In the genomic region with DNA sequence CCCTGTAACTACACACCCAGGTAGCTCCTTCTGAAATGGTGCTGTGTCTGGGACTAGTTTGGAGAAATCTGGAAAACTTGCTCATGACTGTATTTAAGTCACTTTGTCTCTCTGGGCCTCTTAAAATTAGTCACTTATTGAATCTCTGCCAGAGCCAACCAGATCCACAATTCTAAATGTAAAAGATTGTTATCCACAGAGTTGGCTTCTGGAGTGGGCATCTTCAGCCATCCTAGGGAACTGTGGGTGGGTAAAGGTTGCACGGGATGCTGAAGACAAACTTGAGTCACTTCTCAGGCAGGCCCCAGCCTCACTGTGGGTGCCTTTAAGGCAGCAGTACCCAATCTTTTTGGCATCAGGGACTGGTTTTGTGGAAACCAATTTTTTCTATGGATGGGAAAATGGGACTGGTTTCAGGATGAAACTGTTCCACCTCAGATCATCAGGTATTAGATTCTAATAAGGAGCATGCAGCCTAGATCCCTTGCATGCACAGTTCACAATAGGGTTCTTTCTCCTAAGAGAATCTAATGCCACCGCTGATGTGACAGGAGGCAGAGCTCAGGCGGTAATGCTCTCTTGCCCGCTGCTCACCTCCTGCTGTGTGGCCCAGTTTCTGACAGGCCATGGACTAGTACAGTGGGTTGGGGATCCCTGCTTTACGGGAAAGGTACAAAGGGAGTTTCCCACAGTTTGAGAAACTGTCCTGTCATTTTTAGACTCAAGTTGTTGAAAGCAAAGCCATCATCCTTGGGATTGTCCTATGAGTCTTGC, we compare ENCODE assay signal across 22 cellular contexts.
DNase-seq lines count a peak whose midpoint lies in the region; ATAC-seq and TF ChIP-seq lines count a peak whose summit lies in the region.
"Had no signal": no experiment of that assay in that cellular context is flagged by ENCODE, and none has a peak within 500 bp of the region (broad histone marks: within the 10 kb centered on the region; RNA-seq: fewer than 3 reads in every experiment).

No MANE protein-coding gene starts in this region.

- DNase-seq in A673 (ENCODE audit: low spot score) (peak; percentile 23), GM04504 (ENCODE audit: low read depth) (peak; percentile 35), fibroblast of gingiva (ENCODE audit: low read depth) (peak; percentile 15), NCI-H345 treated with DMSO at 0.1 percent for 48 hours (lab: John Stamatoyannopoulos, UW; ENCODE audit: unreplicated experiment) (no peak), SKM-1 (lab: John Stamatoyannopoulos, UW; ENCODE audit: unreplicated experiment) (no peak)
- DNase-seq in activated CD4-positive, alpha-beta T cell treated with anti-CD3 and anti-CD28 coated beads, Interleukin-2, amount 50 U/mL, for 48 hours = no peak
- DNase-seq: activated CD4-positive, alpha-beta T cell treated with anti-CD3 and anti-CD28 coated beads for 48 hours; amygdala; CD4-positive, alpha-beta memory T cell; cortex of kidney; left lung; mucosa of descending colon; NCI-H146; NCI-H345; RPMI8226; stimulated activated CD4-positive, alpha-beta T cell treated with anti-CD3 and anti-CD28 coated beads, Interleukin-15, amount 100 ng/mL, for 24 hours; stimulated activated naive B cell treated with anti-CD40 and anti-IgM and Interleukin-4, amounts not matched to agents 10 μg/mL and 1 μg/mL and 100 μg/mL, for 72 hours; SW 1271; trophoblast cell had no signal

- CTCF ChIA-PET in A673 (lab: Charles Lee) = no interaction called here

- no peak for TF ChIP-seq CTCF in A673 (conservative IDR thresholded peaks at IDR 0.05; ENCODE audit: low read depth, low read length)

- H3K27ac ChIP-seq in A673 (ENCODE audit: low read depth, low read length, poor library complexity, severe bottlenecking) = no peak overlapping the region
- H3K27ac ChIP-seq: A549, left lung had no signal

- no peaks in the 10 kb centered on the region for H3K36me3 ChIP-seq in A673 (ENCODE audit: insufficient read depth, low read length, poor library complexity, severe bottlenecking)
- H3K36me3 ChIP-seq: left lung had no signal

- no peaks in the 10 kb centered on the region for H3K4me1 ChIP-seq in A673 (ENCODE audit: insufficient read depth, low read length, poor library complexity, severe bottlenecking)
- H3K4me1 ChIP-seq: left lung had no signal

- no peaks in the 10 kb centered on the region for H3K27me3 ChIP-seq in A673 (replicated peaks; ENCODE audit: insufficient read depth, low read depth, low read length, poor library complexity)
- H3K27me3 ChIP-seq: left lung had no signal

- ATAC-seq in SK-N-SH treated with all-trans-retinoic acid at 6 μM for 48 hours = peak; percentile 72
- no peak for ATAC-seq in GM21528 (IDR thresholded peaks at IDR 0.05; ENCODE audit: low FRiP score, unreplicated experiment)
- ATAC-seq: A549; left lung; mucosa of descending colon; stimulated activated naive B cell treated with anti-CD40 and anti-IgM and Interleukin-4, amounts not matched to agents 10 μg/mL and 1 μg/mL and 100 μg/mL, for 72 hours had no signal

- intact Hi-C loops in A673 (cut with micrococcal nuclease; ENCODE audit: unreplicated experiment) = no loop called here

- no TSS peak for BruUV-seq in A673 (replicated peaks; lab: Mats Ljungman, UMichigan)

- POLR2A ChIA-PET in A673 (lab: Charles Lee; ENCODE audit: low non-redundant PET) = no interaction called here

- no peak overlapping the region for H3K4me3 ChIP-seq in A673 (ENCODE audit: low read depth, low read length, poor library complexity, severe bottlenecking)
- H3K4me3 ChIP-seq: A549, left lung, mucosa of descending colon had no signal

- no peaks in the 10 kb centered on the region for H3K9me3 ChIP-seq in A673 (ENCODE audit: low read depth, low read length, poor library complexity, severe bottlenecking)
- H3K9me3 ChIP-seq: A549, left lung, mucosa of descending colon had no signal

TF ChIP-seq in SK-N-SH treated with all-trans-retinoic acid at 6 μM for 48 hours, 23 proteins besides CTCF, POLR2A, EP300 and RAD21:
- TF ChIP-seq, protein P1, sequence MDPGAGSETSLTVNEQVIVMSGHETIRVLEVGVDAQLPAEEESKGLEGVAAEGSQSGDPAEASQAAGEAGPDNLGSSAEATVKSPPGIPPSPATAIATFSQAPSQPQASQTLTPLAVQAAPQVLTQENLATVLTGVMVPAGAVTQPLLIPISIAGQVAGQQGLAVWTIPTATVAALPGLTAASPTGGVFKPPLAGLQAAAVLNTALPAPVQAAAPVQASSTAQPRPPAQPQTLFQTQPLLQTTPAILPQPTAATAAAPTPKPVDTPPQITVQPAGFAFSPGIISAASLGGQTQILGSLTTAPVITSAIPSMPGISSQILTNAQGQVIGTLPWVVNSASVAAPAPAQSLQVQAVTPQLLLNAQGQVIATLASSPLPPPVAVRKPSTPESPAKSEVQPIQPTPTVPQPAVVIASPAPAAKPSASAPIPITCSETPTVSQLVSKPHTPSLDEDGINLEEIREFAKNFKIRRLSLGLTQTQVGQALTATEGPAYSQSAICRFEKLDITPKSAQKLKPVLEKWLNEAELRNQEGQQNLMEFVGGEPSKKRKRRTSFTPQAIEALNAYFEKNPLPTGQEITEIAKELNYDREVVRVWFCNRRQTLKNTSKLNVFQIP (CRISPR knock-in tag; IDR thresholded peaks at IDR 0.05; ENCODE audit: borderline replicate concordance, low read depth) = no peak
- TF ChIP-seq OSR1 (CRISPR knock-in tag; IDR thresholded peaks at IDR 0.05) (no peak), ZC3H10 (CRISPR knock-in tag; IDR thresholded peaks at IDR 0.05) (no peak), BACH2 (CRISPR knock-in tag; IDR thresholded peaks at IDR 0.05; ENCODE audit: borderline replicate concordance) (no peak), ARNTL (CRISPR knock-in tag; IDR thresholded peaks at IDR 0.05; ENCODE audit: borderline replicate concordance, low read depth) (no peak), ESRRG (CRISPR knock-in tag; IDR thresholded peaks at IDR 0.05) (no peak), SNAI2 (CRISPR knock-in tag; IDR thresholded peaks at IDR 0.05) (no peak), ZNF565 (CRISPR knock-in tag; conservative IDR thresholded peaks at IDR 0.05; ENCODE audit: low read depth) (no peak), ISL1 (CRISPR knock-in tag; IDR thresholded peaks at IDR 0.05) (no peak), PATZ1 (CRISPR knock-in tag; IDR thresholded peaks at IDR 0.05; ENCODE audit: borderline replicate concordance) (no peak), CSDC2 (CRISPR knock-in tag; IDR thresholded peaks at IDR 0.05) (no peak), ZNF70 (CRISPR knock-in tag; IDR thresholded peaks at IDR 0.05) (no peak), ZFP3 (CRISPR knock-in tag; IDR thresholded peaks at IDR 0.05) (no peak)
- TF ChIP-seq, protein P2, sequence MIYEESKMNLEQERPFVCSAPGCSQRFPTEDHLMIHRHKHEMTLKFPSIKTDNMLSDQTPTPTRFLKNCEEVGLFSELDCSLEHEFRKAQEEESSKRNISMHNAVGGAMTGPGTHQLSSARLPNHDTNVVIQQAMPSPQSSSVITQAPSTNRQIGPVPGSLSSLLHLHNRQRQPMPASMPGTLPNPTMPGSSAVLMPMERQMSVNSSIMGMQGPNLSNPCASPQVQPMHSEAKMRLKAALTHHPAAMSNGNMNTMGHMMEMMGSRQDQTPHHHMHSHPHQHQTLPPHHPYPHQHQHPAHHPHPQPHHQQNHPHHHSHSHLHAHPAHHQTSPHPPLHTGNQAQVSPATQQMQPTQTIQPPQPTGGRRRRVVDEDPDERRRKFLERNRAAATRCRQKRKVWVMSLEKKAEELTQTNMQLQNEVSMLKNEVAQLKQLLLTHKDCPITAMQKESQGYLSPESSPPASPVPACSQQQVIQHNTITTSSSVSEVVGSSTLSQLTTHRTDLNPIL (CRISPR knock-in tag; IDR thresholded peaks at IDR 0.05; ENCODE audit: low read depth) = no peak
- TF ChIP-seq, protein P3, sequence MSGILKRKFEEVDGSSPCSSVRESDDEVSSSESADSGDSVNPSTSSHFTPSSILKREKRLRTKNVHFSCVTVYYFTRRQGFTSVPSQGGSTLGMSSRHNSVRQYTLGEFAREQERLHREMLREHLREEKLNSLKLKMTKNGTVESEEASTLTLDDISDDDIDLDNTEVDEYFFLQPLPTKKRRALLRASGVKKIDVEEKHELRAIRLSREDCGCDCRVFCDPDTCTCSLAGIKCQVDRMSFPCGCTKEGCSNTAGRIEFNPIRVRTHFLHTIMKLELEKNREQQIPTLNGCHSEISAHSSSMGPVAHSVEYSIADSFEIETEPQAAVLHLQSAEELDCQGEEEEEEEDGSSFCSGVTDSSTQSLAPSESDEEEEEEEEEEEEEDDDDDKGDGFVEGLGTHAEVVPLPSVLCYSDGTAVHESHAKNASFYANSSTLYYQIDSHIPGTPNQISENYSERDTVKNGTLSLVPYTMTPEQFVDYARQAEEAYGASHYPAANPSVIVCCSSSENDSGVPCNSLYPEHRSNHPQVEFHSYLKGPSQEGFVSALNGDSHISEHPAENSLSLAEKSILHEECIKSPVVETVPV (CRISPR knock-in tag; IDR thresholded peaks at IDR 0.05) = no peak

Comparison
In these comparisons a context has a peak if more than half of its experiments do, and no peak if none do; other contexts are left out.
1. DNase-seq: peak in A673 (single experiment), GM04504 (single experiment) and fibroblast of gingiva (single experiment); none in NCI-H345 treated with DMSO at 0.1 percent for 48 hours (single experiment), activated CD4-positive, alpha-beta T cell treated with anti-CD3 and anti-CD28 coated beads, Interleukin-2, amount 50 U/mL, for 48 hours (0 of 2) and SKM-1 (single experiment).